Comparison of ENCODE assay signal across 8 cellular contexts in genomic region chr6:166862287-166862977, GRCh38.
A peak's percentile ranks its signal among the peaks of the same experiment; 100 is the strongest.
DNase-seq lines count a peak whose midpoint lies in the region; ATAC-seq, FAIRE-seq and TF ChIP-seq lines count a peak whose summit lies in the region.

No MANE protein-coding gene starts in this region.

- TF ChIP-seq CTCF in Panc1 (IDR thresholded peaks at IDR 0.05) (no peak; the same call in 1 of the 2 replicates), astrocyte (IDR thresholded peaks at IDR 0.05; ENCODE audit: insufficient read depth, low read depth, low read length) (no peak)

- in situ Hi-C loops in GM23248 (cut with MboI): no loop called here
- in situ Hi-C loops in Panc1 (cut with HindIII; ENCODE audit: low pct_unique_long_range_greater_than_20kb, low sequenced_read_pairs): no loop called here

- POLR2A ChIA-PET in Panc1 (lab: Charles Lee): no interaction called here

- no peaks in the 10 kb centered on the region for H4K20me1 ChIP-seq in GM23248 (ENCODE audit: insufficient read depth)
- H4K20me1 ChIP-seq in astrocyte (ENCODE audit: insufficient read depth, low read length): no peaks in the 10 kb centered on the region

- no peaks in the 10 kb centered on the region for H3K36me3 ChIP-seq in GM23248 (ENCODE audit: low read depth)
- no peaks in the 10 kb centered on the region for H3K36me3 ChIP-seq in Panc1 (ENCODE audit: control insufficient read depth, insufficient read depth, low read length)
- H3K36me3 ChIP-seq in astrocyte (ENCODE audit: insufficient read depth, low read length): no peaks in the 10 kb centered on the region

- no peaks in the 10 kb centered on the region for H3K9me3 Mint-ChIP-seq in astrocyte (ENCODE audit: unreplicated experiment)

- H3K36me3 Mint-ChIP-seq in astrocyte (ENCODE audit: low read depth, unreplicated experiment): peaks cover 1% of the 10 kb centered on the region

- H3K9me3 ChIP-seq in GM23248 (ENCODE audit: low read depth) (no peaks in the 10 kb centered on the region), Panc1 (ENCODE audit: control insufficient read depth, insufficient read depth, low read depth, low read length) (no peaks in the 10 kb centered on the region), astrocyte (ENCODE audit: insufficient read depth, low read depth, low read length) (peaks cover 3% of the 10 kb centered on the region), iPS-18c (ENCODE audit: control insufficient read depth, insufficient read depth, low read length) (no peaks in the 10 kb centered on the region)

- H3K27me3 ChIP-seq in GM23248 (replicated peaks; ENCODE audit: insufficient read depth) (peaks cover 47% of the 10 kb centered on the region), Panc1 (ENCODE audit: control insufficient read depth, insufficient read depth, low read length) (peaks cover 57% of the 10 kb centered on the region), astrocyte (ENCODE audit: insufficient read depth, low read length) (peaks cover 33% of the 10 kb centered on the region)

- peaks cover 22% of the 10 kb centered on the region for H3K27me3 Mint-ChIP-seq in astrocyte (ENCODE audit: low read depth, unreplicated experiment)

- peak overlapping the region; percentile 15 for H3K4me3 ChIP-seq in GM23248
- H3K4me3 ChIP-seq in Panc1 (ENCODE audit: low read depth in 2 of 2, low read length in 2 of 2): peak overlapping the region; percentile 38 to 46
- H3K4me3 ChIP-seq in astrocyte (ENCODE audit: insufficient read depth, low read depth, low read length): peak overlapping the region; percentile 49
- peak overlapping the region; percentile 67 for H3K4me3 ChIP-seq in iPS-18c (ENCODE audit: insufficient read depth, low read depth, low read length)
- peak overlapping the region; percentile 12 to 45 (median 30) for H3K4me3 ChIP-seq in skin epidermis

- 3 to 6% methylated on average over 21 to 56 of the region's 56 CpGs for WGBS in GM23248 (ENCODE audit: low coverage in 1 of 2, low lambda C conversion rate in 2 of 2, missing lambda C conversion rate in 2 of 2), 2 experiments

- H3K4me3 Mint-ChIP-seq in astrocyte (ENCODE audit: unreplicated experiment): peak overlapping the region; percentile 89

- intact Hi-C loops in Panc1 (cut with micrococcal nuclease; ENCODE audit: unreplicated experiment): no loop called here

- no peak overlapping the region for H3K27ac Mint-ChIP-seq in astrocyte (ENCODE audit: unreplicated experiment)

- H3K9ac ChIP-seq in GM23248 (no peak overlapping the region), astrocyte (ENCODE audit: low read length) (peak overlapping the region; percentile 38)

- H3F3A ChIP-seq in GM23248 (ENCODE audit: insufficient read depth): no peaks in the 10 kb centered on the region

- CTCF ChIA-PET in Panc1 (lab: Charles Lee): interaction anchor here (0.7 kb wide), 1 partner anchor 50 kb away, joined by 5 read pairs; no protein-coding TSS in a partner anchor

- peak overlapping the region; percentile 26 for H2AFZ ChIP-seq in GM23248
- peak overlapping the region; percentile 75 for H2AFZ ChIP-seq in astrocyte (ENCODE audit: low read depth, low read length)

- H3K4me2 ChIP-seq in GM23248 (ENCODE audit: unreplicated experiment): peak overlapping the region; percentile 33
- peak overlapping the region; percentile 86 for H3K4me2 ChIP-seq in astrocyte (ENCODE audit: low read length)

- no peaks in the 10 kb centered on the region for H3K9me2 ChIP-seq in GM23248 (ENCODE audit: insufficient read depth)

- ATAC-seq in Panc1: peak; percentile 80

- H3K4me1 Mint-ChIP-seq in astrocyte (ENCODE audit: low read depth, unreplicated experiment): peaks cover 5% of the 10 kb centered on the region

- DNase-seq in DMS114 treated with DMSO at 0.1 percent for 48 hours (lab: John Stamatoyannopoulos, UW; ENCODE audit: unreplicated experiment): peak; percentile 8
- peak; percentile 23 for DNase-seq in GM23248
- DNase-seq in Panc1 (ENCODE audit: low read depth, low spot score): no peak
- peak; percentile 2 for DNase-seq in astrocyte (ENCODE audit: low read depth)
- no peak for DNase-seq in HK-2 (ENCODE audit: unreplicated experiment)
- no peak for DNase-seq in NCI-H1694 (lab: John Stamatoyannopoulos, UW)

- H3K79me2 ChIP-seq in GM23248 (ENCODE audit: insufficient read depth) (no peaks in the 10 kb centered on the region), astrocyte (ENCODE audit: insufficient read depth, low read length) (no peaks in the 10 kb centered on the region)

- no peak overlapping the region for H3K27ac ChIP-seq in GM23248
- H3K27ac ChIP-seq in Panc1 (ENCODE audit: low read length): no peak overlapping the region
- H3K27ac ChIP-seq in astrocyte (ENCODE audit: low read depth, low read length): no peak overlapping the region
- H3K27ac ChIP-seq in skin epidermis: no peak overlapping the region

- FAIRE-seq in astrocyte (lab: Jason Lieb, UNC): no peak

- H3K4me1 ChIP-seq in GM23248 (ENCODE audit: insufficient read depth) (no peaks in the 10 kb centered on the region), Panc1 (ENCODE audit: control insufficient read depth, insufficient read depth, low read length) (no peaks in the 10 kb centered on the region; the same call in 1 of the 2 replicates), astrocyte (ENCODE audit: insufficient read depth, low read length) (peaks cover 2% of the 10 kb centered on the region)

- no TSS peak for BruUV-seq in Panc1 (replicated peaks; lab: Mats Ljungman, UMichigan)

Comparison
In these comparisons a context has a peak if more than half of its experiments do, and no peak if none do; other contexts are left out.
1. DNase-seq: peak in DMS114 treated with DMSO at 0.1 percent for 48 hours (single experiment), GM23248 (single experiment) and astrocyte (single experiment); none in Panc1 (single experiment), HK-2 (single experiment) and NCI-H1694 (single experiment).
2. H3K4me3 ChIP-seq: peak in every context shown above with its lines; median percentile 67 in iPS-18c; 49 in astrocyte; 42 in Panc1; 30 in skin epidermis; 15 in GM23248.